Comparison of ENCODE assay signal across 11 cellular contexts in the genomic region with DNA sequence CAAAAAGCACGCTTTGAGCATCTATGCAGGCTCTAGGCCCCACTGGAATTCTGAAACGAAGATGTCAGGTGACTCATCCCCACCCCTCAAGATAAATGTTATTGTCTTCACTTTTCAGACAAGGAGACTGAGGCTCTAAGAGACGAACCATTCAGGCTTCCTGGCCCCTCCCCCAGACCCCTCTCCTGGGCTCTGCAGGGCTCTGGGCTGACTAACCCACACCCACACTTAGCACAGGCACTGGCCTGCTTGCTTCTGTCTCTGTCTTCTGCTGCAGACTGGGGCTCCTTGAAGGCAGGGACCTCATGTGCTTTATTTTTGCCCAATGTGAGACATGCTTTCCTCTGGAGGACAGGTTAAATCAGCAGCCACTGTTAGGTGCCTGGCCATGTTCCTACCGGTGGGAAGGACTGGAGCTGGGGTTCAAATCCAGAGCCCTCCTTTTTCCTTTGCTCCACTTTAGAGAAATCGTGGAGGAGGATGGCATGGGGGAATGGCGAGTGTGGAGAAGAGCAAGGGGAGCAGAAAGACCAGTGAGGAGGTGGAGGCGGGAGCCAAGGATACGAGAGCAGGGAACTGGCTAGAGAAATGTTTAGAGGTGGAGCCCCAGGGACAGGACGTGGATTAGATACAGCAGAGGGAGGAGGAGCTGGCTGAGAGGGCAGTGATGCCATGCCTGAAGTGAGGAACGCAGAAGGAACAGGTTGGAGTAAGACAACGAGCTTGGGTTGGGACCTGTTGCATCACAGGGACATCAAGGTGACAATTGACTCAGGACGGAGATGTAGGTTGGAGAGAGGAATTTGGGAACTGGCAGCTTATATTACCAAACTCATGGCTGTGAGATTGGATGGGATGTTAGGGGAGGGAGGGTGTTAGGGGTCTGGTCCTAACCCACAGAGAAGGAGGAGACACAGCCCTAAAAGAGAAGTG. TPM values are rescaled to one million over a fixed set of nuclear protein-coding genes. Genes with fewer than 3 reads are reported as not detected.
A peak's percentile ranks its signal among the peaks of the same experiment; 100 is the strongest.
DNase-seq lines count a peak whose midpoint lies in the region; ATAC-seq, FAIRE-seq and TF ChIP-seq lines count a peak whose summit lies in the region.
"Had no signal": no experiment of that assay in that cellular context is flagged by ENCODE, and none has a peak within 500 bp of the region (broad histone marks: within the 10 kb centered on the region; RNA-seq: fewer than 3 reads in every experiment).

No MANE protein-coding gene starts in this region.

- no peaks in the 10 kb centered on the region for H3K9me3 Mint-ChIP-seq in memory B cell

- DNase-seq in activated CD8-positive, alpha-beta memory T cell treated with anti-CD3 and anti-CD28 coated beads, Interleukin-2, amount 50 U/mL, for 48 hours = peak; percentile 50
- DNase-seq in activated CD8-positive, alpha-beta memory T cell treated with anti-CD3 and anti-CD28 coated beads, Interleukin-2, amount 50 U/mL, for 4 hours = no peak
- DNase-seq in bronchial epithelial cell (ENCODE audit: low read depth) (peak; percentile 2), memory B cell (ENCODE audit: low spot score in 2 of 2) (no peak), superior temporal gyrus (ENCODE audit: extremely low spot score) (peak; percentile 26), GM03348 (ENCODE audit: low spot score) (no peak)
- DNase-seq: activated CD4-positive, alpha-beta T cell treated with anti-CD3 and anti-CD28 coated beads for 1 hour had no signal

- no peak overlapping the region for H3K4me3 ChIP-seq in bronchial epithelial cell (ENCODE audit: low read depth, low read length)

- peaks cover 14% of the 10 kb centered on the region for H3K4me1 Mint-ChIP-seq in memory B cell

- H3K4me3 Mint-ChIP-seq in memory B cell = peak overlapping the region; percentile 61

- ATAC-seq in memory B cell (ENCODE audit: low read depth) (no peak), GM18868 (IDR thresholded peaks at IDR 0.05; ENCODE audit: unreplicated experiment) (no peak), HG03521 (IDR thresholded peaks at IDR 0.05; ENCODE audit: unreplicated experiment) (no peak)

- no peaks in the 10 kb centered on the region for H3K36me3 ChIP-seq in bronchial epithelial cell (ENCODE audit: control insufficient read depth, insufficient read depth, low read length)

- H3K36me3 Mint-ChIP-seq in memory B cell = no peaks in the 10 kb centered on the region

- no peaks in the 10 kb centered on the region for H3K27me3 ChIP-seq in bronchial epithelial cell (ENCODE audit: control insufficient read depth, insufficient read depth, low read length)

- H3K27me3 Mint-ChIP-seq in memory B cell = peaks cover 16% of the 10 kb centered on the region

- FAIRE-seq in bronchial epithelial cell (lab: Jason Lieb, UNC) = no peak

- TF ChIP-seq CTCF in bronchial epithelial cell (IDR thresholded peaks at IDR 0.05; ENCODE audit: insufficient read depth, low read length, severe bottlenecking) = no peak

- no peak overlapping the region for H3K27ac Mint-ChIP-seq in memory B cell

RNA-seq across cellular contexts. Expression of gene TMEM125, which starts 1.7 kb away (rescaled TPM):
- 9.5 and 23.9 TPM in 2 replicates for total RNA-seq in bronchial epithelial cell
- total RNA-seq: dermis microvascular lymphatic vessel endothelial cell had no signal

RNA-seq across cellular contexts. Expression of gene C1orf210, which starts 13.9 kb away (rescaled TPM):
- 3.4 and 11.4 TPM in 2 replicates for total RNA-seq in bronchial epithelial cell
- total RNA-seq: dermis microvascular lymphatic vessel endothelial cell, mononuclear cell had no signal

RNA-seq across cellular contexts. Expression of gene TIE1, which starts 29.3 kb away (rescaled TPM):
- total RNA-seq in bronchial epithelial cell = 0.53 TPM in 1 of 2 replicates, not detected in the other

Comparison
In these comparisons a context has a peak if more than half of its experiments do, and no peak if none do; other contexts are left out.
1. DNase-seq: peak in activated CD8-positive, alpha-beta memory T cell treated with anti-CD3 and anti-CD28 coated beads, Interleukin-2, amount 50 U/mL, for 48 hours (single experiment), bronchial epithelial cell (single experiment) and superior temporal gyrus (single experiment); none in activated CD8-positive, alpha-beta memory T cell treated with anti-CD3 and anti-CD28 coated beads, Interleukin-2, amount 50 U/mL, for 4 hours (single experiment), memory B cell (0 of 2) and GM03348 (single experiment).